14 cellular contexts compared by ENCODE assay signal in genomic region chr5:118937393-118938061, GRCh38. TPM values are rescaled to one million over a fixed set of nuclear protein-coding genes. Genes with fewer than 3 reads are reported as not detected.
DNase-seq lines count a peak whose midpoint lies in the region; ATAC-seq and TF ChIP-seq lines count a peak whose summit lies in the region.
"Had no signal": no experiment of that assay in that cellular context is flagged by ENCODE, and none has a peak within 500 bp of the region (broad histone marks: within the 10 kb centered on the region; RNA-seq: fewer than 3 reads in every experiment).

No MANE protein-coding gene starts in this region.

- DNase-seq in SJCRH30 (peak; percentile 74 to 90), retinal pigment epithelial cell (ENCODE audit: low read depth) (peak; percentile 90), H7 (no peak), NCI-H345 treated with DMSO at 0.1 percent for 48 hours (lab: John Stamatoyannopoulos, UW; ENCODE audit: unreplicated experiment) (no peak)
- DNase-seq: activated B cell treated with CpG ODN at 0.5 μM for 24 hours; activated T-cell treated with anti-CD3 and anti-CD28 coated beads, Interleukin-2, amount 50 U/mL, for 72 hours; CD4-positive, alpha-beta memory T cell; naive B cell; NCI-H1105 had no signal

- H3K36me3 ChIP-seq in SJCRH30: no peaks in the 10 kb centered on the region
- no peaks in the 10 kb centered on the region for H3K36me3 ChIP-seq in H7 (replicated peaks; ENCODE audit: control insufficient read depth, insufficient read depth, low read length)

- H3K9me3 ChIP-seq in SJCRH30 (replicated peaks): no peaks in the 10 kb centered on the region; the same call in 1 of the 2 replicates

- ATAC-seq in GM19351 (IDR thresholded peaks at IDR 0.05; ENCODE audit: unreplicated experiment): peak; percentile 78
- peak; percentile 50 for ATAC-seq in HG02798 (IDR thresholded peaks at IDR 0.05; ENCODE audit: poor library complexity, unreplicated experiment)
- no peak for ATAC-seq in GM19324 (IDR thresholded peaks at IDR 0.05; ENCODE audit: low FRiP score, unreplicated experiment)
- ATAC-seq: activated T-cell treated with anti-CD3 and anti-CD28 coated beads, Interleukin-2, amount 50 U/mL, for 72 hours; sciatic nerve had no signal

- H3K27ac ChIP-seq in SJCRH30: no peak overlapping the region
- H3K27ac ChIP-seq: SK-N-MC had no signal

- H3K4me3 ChIP-seq in SJCRH30 (no peak overlapping the region), retinal pigment epithelial cell (ENCODE audit: low read length) (no peak overlapping the region), H7 (ENCODE audit: insufficient read depth, low read depth, low read length) (no peak overlapping the region)
- H3K4me3 ChIP-seq: SK-N-MC had no signal

- peaks cover 5% of the 10 kb centered on the region; the same call in 1 of the 2 replicates for H3K4me1 ChIP-seq in SJCRH30

- H3K27me3 ChIP-seq in SJCRH30: no peaks in the 10 kb centered on the region
- H3K27me3 ChIP-seq in H7 (ENCODE audit: control insufficient read depth, insufficient read depth, low read length): no peaks in the 10 kb centered on the region

- no peak for TF ChIP-seq CTCF in retinal pigment epithelial cell (conservative IDR thresholded peaks at IDR 0.05; ENCODE audit: low read depth, low read length)

RNA-seq across cellular contexts. Expression of gene DTWD2, which starts 50.8 kb away (rescaled TPM):
- 0.85 and 1.0 TPM in 2 replicates for total RNA-seq in SJCRH30 (2014; rRNA removed; shearing (Covaris generic))
- total RNA-seq in H7 (2014; rRNA removed; shearing (Covaris generic)): 24.7 and 24.8 TPM in 2 replicates

Comparison
In these comparisons a context has a peak if more than half of its experiments do, and no peak if none do; other contexts are left out.
1. DNase-seq: peak in SJCRH30 (2 of 2) and retinal pigment epithelial cell (single experiment); none in H7 (single experiment) and NCI-H345 treated with DMSO at 0.1 percent for 48 hours (single experiment).
2. RNA of gene DTWD2, which starts 50.8 kb away (total RNA-seq): 24.7 to 24.8 TPM in H7; 0.85 to 1.0 TPM in SJCRH30; every median in the first group is over 10 times any median in the second.